ENCODE assay signal across 8 cellular contexts in the genomic region with DNA sequence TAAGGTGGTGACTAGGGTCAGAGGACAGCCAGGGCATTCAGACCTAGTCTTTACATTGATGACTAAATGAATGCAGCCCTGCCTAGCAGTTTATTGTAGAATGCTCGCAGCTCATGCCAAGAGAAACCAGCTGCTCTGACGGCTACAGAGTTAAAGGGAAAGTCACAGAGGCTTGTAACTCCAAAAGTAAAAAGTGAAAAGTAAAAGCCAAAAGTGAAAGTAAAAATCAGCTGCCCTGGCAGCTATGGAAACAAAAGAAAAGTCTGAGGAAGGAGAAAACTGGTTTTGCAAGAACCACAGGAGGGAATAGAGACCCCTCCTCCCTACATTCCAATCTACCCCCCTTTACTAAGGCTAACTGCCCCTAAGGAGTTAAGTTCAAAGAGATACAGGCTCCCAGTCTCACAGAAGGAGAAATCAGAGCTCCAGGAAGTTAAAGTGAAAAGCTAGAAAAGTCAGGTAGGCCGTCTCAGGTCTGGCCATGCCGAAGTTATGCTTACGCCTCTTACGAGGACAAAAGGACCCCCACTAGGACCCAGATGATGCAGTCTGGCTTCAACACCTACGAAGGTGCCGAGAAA. TPM values are rescaled to one million over a fixed set of nuclear protein-coding genes. Genes with fewer than 3 reads are reported as not detected.
DNase-seq lines count a peak whose midpoint lies in the region; ATAC-seq and TF ChIP-seq lines count a peak whose summit lies in the region.

No MANE protein-coding gene starts in this region.

- peak; percentile 47 for ATAC-seq in activated CD8-positive, alpha-beta T cell treated with anti-CD3 and anti-CD28 coated beads for 36 hours
- ATAC-seq in HG03378 (IDR thresholded peaks at IDR 0.05; ENCODE audit: unreplicated experiment) (no peak), GM21529 (IDR thresholded peaks at IDR 0.05; ENCODE audit: unreplicated experiment) (no peak)

- peak overlapping the region; percentile 96 for H2AFZ ChIP-seq in GM23248

- peak overlapping the region; percentile 71 for H3K9ac ChIP-seq in GM23248

- H3K4me3 ChIP-seq in GM23248 (peak overlapping the region; percentile 79), left ventricle myocardium inferior (peak overlapping the region; percentile 57)

- peak overlapping the region; percentile 70 for H3K4me3 Mint-ChIP-seq in activated CD8-positive, alpha-beta T cell treated with anti-CD3 and anti-CD28 coated beads for 36 hours

- DNase-seq in GM23248 (peak; percentile 50), left ventricle myocardium inferior (no peak), retina (peak; percentile 20), AML-193 (lab: John Stamatoyannopoulos, UW) (no peak), head of caudate nucleus (no peak)
- peak; percentile 25 for DNase-seq in activated CD8-positive, alpha-beta T cell treated with anti-CD3 and anti-CD28 coated beads for 36 hours

- no peaks in the 10 kb centered on the region for H4K20me1 ChIP-seq in GM23248 (ENCODE audit: insufficient read depth)

- no peaks in the 10 kb centered on the region for H3K9me2 ChIP-seq in GM23248 (ENCODE audit: insufficient read depth)

- CTCF ChIA-PET in activated CD8-positive, alpha-beta T cell treated with anti-CD3 and anti-CD28 coated beads for 36 hours (lab: Charles Lee): interaction anchor here (3.1 kb wide), 1 partner anchor 17 kb away, joined by 21 read pairs; no protein-coding TSS in a partner anchor

- in situ Hi-C loops in GM23248 (cut with MboI): no loop called here

- H3K4me1 Mint-ChIP-seq in activated CD8-positive, alpha-beta T cell treated with anti-CD3 and anti-CD28 coated beads for 36 hours (ENCODE audit: low read depth): peaks cover 21% of the 10 kb centered on the region

- H3K9me3 ChIP-seq in GM23248 (ENCODE audit: low read depth) (no peaks in the 10 kb centered on the region), left ventricle myocardium inferior (replicated peaks) (no peaks in the 10 kb centered on the region)

- POLR2A ChIA-PET in activated CD8-positive, alpha-beta T cell treated with anti-CD3 and anti-CD28 coated beads for 36 hours (lab: Charles Lee): interaction anchor here (0.5 to 1.1 kb wide), 2 partner anchors 24 to 151 kb away, joined by 3 read pairs; no protein-coding TSS in a partner anchor

- H3K36me3 Mint-ChIP-seq in activated CD8-positive, alpha-beta T cell treated with anti-CD3 and anti-CD28 coated beads for 36 hours (ENCODE audit: low read depth): no peaks in the 10 kb centered on the region

- TF ChIP-seq CTCF in activated CD8-positive, alpha-beta T cell treated with anti-CD3 and anti-CD28 coated beads for 36 hours (IDR thresholded peaks at IDR 0.05): no peak
- no peak for TF ChIP-seq CTCF in left ventricle myocardium inferior (IDR thresholded peaks at IDR 0.05; ENCODE audit: borderline replicate concordance)

- peak overlapping the region; percentile 88 for H3K27ac Mint-ChIP-seq in activated CD8-positive, alpha-beta T cell treated with anti-CD3 and anti-CD28 coated beads for 36 hours

- H3F3A ChIP-seq in GM23248 (ENCODE audit: insufficient read depth): no peaks in the 10 kb centered on the region

- H3K27me3 Mint-ChIP-seq in activated CD8-positive, alpha-beta T cell treated with anti-CD3 and anti-CD28 coated beads for 36 hours: no peaks in the 10 kb centered on the region

- H3K27me3 ChIP-seq in GM23248 (replicated peaks; ENCODE audit: insufficient read depth) (no peaks in the 10 kb centered on the region), left ventricle myocardium inferior (ENCODE audit: low read depth) (no peaks in the 10 kb centered on the region)

- H3K4me1 ChIP-seq in GM23248 (ENCODE audit: insufficient read depth): no peaks in the 10 kb centered on the region
- no peaks in the 10 kb centered on the region for H3K4me1 ChIP-seq in left ventricle myocardium inferior

- intact Hi-C loops in activated CD8-positive, alpha-beta T cell treated with anti-CD3 and anti-CD28 coated beads for 36 hours (cut with micrococcal nuclease): no loop called here
- intact Hi-C loops in left ventricle myocardium inferior (cut with micrococcal nuclease): no loop called here
- intact Hi-C loops in head of caudate nucleus (cut with DNase I): no loop called here

- H3K27ac ChIP-seq in GM23248 (no peak overlapping the region), left ventricle myocardium inferior (replicated peaks) (peak overlapping the region; percentile 69)

- H3K36me3 ChIP-seq in GM23248 (ENCODE audit: low read depth) (no peaks in the 10 kb centered on the region), left ventricle myocardium inferior (no peaks in the 10 kb centered on the region)

- H3K79me2 ChIP-seq in GM23248 (ENCODE audit: insufficient read depth): no peaks in the 10 kb centered on the region

- WGBS in GM23248 (ENCODE audit: low coverage in 1 of 2, low lambda C conversion rate in 2 of 2, missing lambda C conversion rate in 2 of 2), 2 experiments: 2% methylated on average over 8 of the region's 8 CpGs

- H3K9me3 Mint-ChIP-seq in activated CD8-positive, alpha-beta T cell treated with anti-CD3 and anti-CD28 coated beads for 36 hours: no peaks in the 10 kb centered on the region

- H3K4me2 ChIP-seq in GM23248 (ENCODE audit: unreplicated experiment): peak overlapping the region; percentile 86

RNA-seq across cellular contexts. Expression of a gene that starts 6.0 kb away (rescaled TPM):
- total RNA-seq in GM23248 (2014; rRNA removed; shearing (Covaris generic)): not detected in 2 replicates
- not detected in 2 replicates for polyA plus RNA-seq in GM23248 (2016; fragmentation: Nextera tagmentation; extraction: Ambion mirVana)
- not detected for total RNA-seq in activated CD8-positive, alpha-beta T cell treated with anti-CD3 and anti-CD28 coated beads for 36 hours
- not detected for total RNA-seq in left ventricle myocardium inferior

RNA-seq across cellular contexts. Expression of a gene that starts 12.3 kb away (rescaled TPM):
- not detected in 2 replicates for total RNA-seq in GM23248 (2014; rRNA removed; shearing (Covaris generic))
- polyA plus RNA-seq in GM23248 (2016; fragmentation: Nextera tagmentation; extraction: Ambion mirVana): not detected in 2 replicates
- not detected for total RNA-seq in activated CD8-positive, alpha-beta T cell treated with anti-CD3 and anti-CD28 coated beads for 36 hours
- not detected for total RNA-seq in left ventricle myocardium inferior

RNA-seq across cellular contexts. Expression of a gene that starts 21.9 kb away (rescaled TPM):
- total RNA-seq in GM23248 (2014; rRNA removed; shearing (Covaris generic)): not detected in 2 replicates
- polyA plus RNA-seq in GM23248 (2016; fragmentation: Nextera tagmentation; extraction: Ambion mirVana): not detected in 2 replicates
- total RNA-seq in activated CD8-positive, alpha-beta T cell treated with anti-CD3 and anti-CD28 coated beads for 36 hours: not detected
- not detected for total RNA-seq in left ventricle myocardium inferior

RNA-seq across cellular contexts. Expression of a gene that starts 39.9 kb away (rescaled TPM):
- total RNA-seq in GM23248 (2014; rRNA removed; shearing (Covaris generic)): 6.2 and 10.6 TPM in 2 replicates
- 4.4 and 5.7 TPM in 2 replicates for polyA plus RNA-seq in GM23248 (2016; fragmentation: Nextera tagmentation; extraction: Ambion mirVana)
- total RNA-seq in activated CD8-positive, alpha-beta T cell treated with anti-CD3 and anti-CD28 coated beads for 36 hours: 1 to 10 TPM; 4.8 to 5.4 TPM
- 25.3 TPM for total RNA-seq in left ventricle myocardium inferior

RNA-seq across cellular contexts. Expression of a gene that starts 45.0 kb away (rescaled TPM):
- total RNA-seq in GM23248 (2014; rRNA removed; shearing (Covaris generic)): not detected in 2 replicates
- 0.08 and 0.20 TPM in 2 replicates for polyA plus RNA-seq in GM23248 (2016; fragmentation: Nextera tagmentation; extraction: Ambion mirVana)
- 10 to 100 TPM; 22.3 to 23.5 TPM for total RNA-seq in activated CD8-positive, alpha-beta T cell treated with anti-CD3 and anti-CD28 coated beads for 36 hours
- not detected for total RNA-seq in left ventricle myocardium inferior

Comparison
In these comparisons a context has a peak if more than half of its experiments do, and no peak if none do; other contexts are left out.
1. DNase-seq: peak in GM23248 (single experiment), activated CD8-positive, alpha-beta T cell treated with anti-CD3 and anti-CD28 coated beads for 36 hours (single experiment) and retina (single experiment); none in left ventricle myocardium inferior (single experiment), AML-193 (0 of 2) and head of caudate nucleus (0 of 42).